8 cellular contexts compared by ENCODE assay signal in genomic region chr9:121121582-121122087, GRCh38. TPM values are rescaled to one million over a fixed set of nuclear protein-coding genes. Genes with fewer than 3 reads are reported as not detected.
DNase-seq lines count a peak whose midpoint lies in the region; ATAC-seq and TF ChIP-seq lines count a peak whose summit lies in the region.

No MANE protein-coding gene starts in this region.

- TF ChIP-seq EP300 in stomach (IDR thresholded peaks at IDR 0.05), result no peak

- H3K4me3 ChIP-seq in HUES6 (ENCODE audit: low read depth, low read length) (peak overlapping the region; percentile 65), RWPE2 (ENCODE audit: severe bottlenecking) (peak overlapping the region; percentile 33), fibroblast of villous mesenchyme (ENCODE audit: low read depth, low read length) (peak overlapping the region; percentile 64), stomach (peak overlapping the region; percentile 36 to 53 (median 46))

- peak; percentile 94 for DNase-seq in DMS114 treated with DMSO at 0.1 percent for 48 hours (lab: John Stamatoyannopoulos, UW; ENCODE audit: unreplicated experiment)
- peak; percentile 97 for DNase-seq in RWPE2 (ENCODE audit: low spot score)
- DNase-seq in activated effector memory CD4-positive, alpha-beta T cell treated with anti-CD3 and anti-CD28 coated beads, Interleukin-2, amount 50 U/mL, for 16 hours, result peak; percentile 98
- DNase-seq in fibroblast of villous mesenchyme (ENCODE audit: low read depth), result peak; percentile 97
- DNase-seq in neural crest cell (ENCODE audit: low read depth, low spot score), result peak; percentile 87
- DNase-seq in stomach, result peak; percentile 98

- intact Hi-C loops in stomach (cut with DNase I; ENCODE audit: low total_unique reads), result no loop called here

- H3K4me1 Mint-ChIP-seq in neural crest cell, result peaks cover 29% of the 10 kb centered on the region

- TF ChIP-seq POLR2A in stomach (IDR thresholded peaks at IDR 0.05), result peak in 1 of 4 donors; percentile 18

- H3K27ac ChIP-seq in HUES6 (ENCODE audit: low read depth, low read length) (no peak overlapping the region), RWPE2 (ENCODE audit: poor library complexity, severe bottlenecking) (peak overlapping the region; percentile 43), stomach (peak overlapping the region in 4 of 5 donors; percentile 65 to 80 (median 67))

- H3K27ac Mint-ChIP-seq in neural crest cell (ENCODE audit: unreplicated experiment), result peak overlapping the region; percentile 86

- H3K27me3 ChIP-seq in HUES6 (ENCODE audit: control insufficient read depth, insufficient read depth, low read length), result no peaks in the 10 kb centered on the region
- H3K27me3 ChIP-seq in RWPE2 (ENCODE audit: insufficient read depth, poor library complexity, severe bottlenecking), result no peaks in the 10 kb centered on the region
- no peaks in the 10 kb centered on the region for H3K27me3 ChIP-seq in stomach

- H3K9me3 ChIP-seq in HUES6 (ENCODE audit: control insufficient read depth, insufficient read depth, low read depth, low read length) (no peaks in the 10 kb centered on the region), RWPE2 (ENCODE audit: severe bottlenecking) (no peaks in the 10 kb centered on the region), stomach (no peaks in the 10 kb centered on the region)

- H3K9me3 Mint-ChIP-seq in neural crest cell, result no peaks in the 10 kb centered on the region

- H3K4me1 ChIP-seq in HUES6 (ENCODE audit: control insufficient read depth, insufficient read depth, low read length), result peaks cover 13% of the 10 kb centered on the region
- peaks cover 6% of the 10 kb centered on the region for H3K4me1 ChIP-seq in RWPE2 (ENCODE audit: insufficient read depth, poor library complexity, severe bottlenecking)
- peaks cover 3 to 21% (median 18%) of the 10 kb centered on the region in 4 donors for H3K4me1 ChIP-seq in stomach

- ATAC-seq in GM21447 (IDR thresholded peaks at IDR 0.05; ENCODE audit: unreplicated experiment) (peak; percentile 99), RWPE2 (ENCODE audit: low read depth) (peak; percentile 99)

- peaks cover 2% of the 10 kb centered on the region; the same call in 1 of the 2 replicates for H3K36me3 ChIP-seq in HUES6 (ENCODE audit: control insufficient read depth, insufficient read depth, low read length)
- H3K36me3 ChIP-seq in RWPE2 (ENCODE audit: low read depth), result peaks cover 22% of the 10 kb centered on the region
- H3K36me3 ChIP-seq in stomach, result peaks cover 0 to 25% (median 17%) of the 10 kb centered on the region in 4 donors

- TF ChIP-seq CTCF in RWPE2 (IDR thresholded peaks at IDR 0.05; ENCODE audit: poor library complexity, severe bottlenecking), result peak; percentile 34
- peak; percentile 33 for TF ChIP-seq CTCF in fibroblast of villous mesenchyme (IDR thresholded peaks at IDR 0.05; ENCODE audit: insufficient read depth, low read depth, low read length)
- TF ChIP-seq CTCF in neural crest cell (conservative IDR thresholded peaks at IDR 0.05), result peak; percentile 39
- TF ChIP-seq CTCF in stomach (IDR thresholded peaks at IDR 0.05), result peak in 4 of 7 experiments; percentile 28 to 41 (median 34)

- no peaks in the 10 kb centered on the region for H3K27me3 Mint-ChIP-seq in neural crest cell (ENCODE audit: low read depth)

- H3K36me3 Mint-ChIP-seq in neural crest cell (ENCODE audit: low read depth), result peaks cover 4% of the 10 kb centered on the region

- peak overlapping the region; percentile 88 for H3K4me3 Mint-ChIP-seq in neural crest cell

- 0 to 1% (median 0%) methylated on average over 17 of the region's 17 CpGs for WGBS in stomach, 5 donors

- no peak overlapping the region for H3K9ac ChIP-seq in HUES6 (ENCODE audit: low read length)

RNA-seq across cellular contexts. Expression of gene CNTRL, which starts 46.9 kb away (rescaled TPM):
- total RNA-seq in fibroblast of villous mesenchyme, result 5.8 and 6.5 TPM in 2 replicates
- total RNA-seq in neural crest cell, result 27.6 and 31.4 TPM in 2 replicates
- 10 to 100 TPM in 4 of 5 donors, 1 to 10 TPM in 1; 9.4 to 27.4 (median 19.1) TPM for total RNA-seq in stomach
- 1 to 10 TPM; 4.4 to 7.6 (median 5.6) TPM for polyA plus RNA-seq in stomach
